In genomic region chr2:27583390-27583915, GRCh38 we compare ENCODE assay signal across 8 cellular contexts. TPM values are rescaled to one million over a fixed set of nuclear protein-coding genes. Genes with fewer than 3 reads are reported as not detected.
DNase-seq lines count a peak whose midpoint lies in the region; ATAC-seq and TF ChIP-seq lines count a peak whose summit lies in the region.

No MANE protein-coding gene starts in this region.

- no peaks in the 10 kb centered on the region for H3K36me3 ChIP-seq in mucosa of descending colon (ENCODE audit: low read depth)

- intact Hi-C loops in mucosa of descending colon (cut with DNase I, micrococcal nuclease) = no loop called here

- peak overlapping the region; percentile 81 for H3K4me3 Mint-ChIP-seq in central memory CD8-positive, alpha-beta T cell

- DNase-seq in GM12864 (ENCODE audit: low read depth) = no peak
- peak; percentile 12 for DNase-seq in M059J (ENCODE audit: low read depth)
- DNase-seq in central memory CD8-positive, alpha-beta T cell (ENCODE audit: low spot score in 2 of 2) = no peak
- no peak for DNase-seq in mucosa of descending colon
- no peak for DNase-seq in amygdala (lab: John Stamatoyannopoulos, UW)
- no peak for DNase-seq in stimulated activated CD4-positive, alpha-beta T cell treated with anti-CD3 and anti-CD28 coated beads, Interleukin-2, amount 100 ng/mL, for 48 hours
- no peak for DNase-seq in foreskin melanocyte

- peaks cover 8% of the 10 kb centered on the region for H3K36me3 Mint-ChIP-seq in central memory CD8-positive, alpha-beta T cell (ENCODE audit: insufficient read depth)

- no peaks in the 10 kb centered on the region for H3K27me3 Mint-ChIP-seq in central memory CD8-positive, alpha-beta T cell

- H3K27ac Mint-ChIP-seq in central memory CD8-positive, alpha-beta T cell (ENCODE audit: low read depth) = peak overlapping the region; percentile 78

- ATAC-seq in central memory CD8-positive, alpha-beta T cell (replicated peaks; ENCODE audit: extremely low read depth, poor library complexity, severe bottlenecking) = peak; percentile 25
- ATAC-seq in mucosa of descending colon = peak; percentile 8
- no peak for ATAC-seq in GM21528 (IDR thresholded peaks at IDR 0.05; ENCODE audit: low FRiP score, unreplicated experiment)

- H3K4me1 Mint-ChIP-seq in central memory CD8-positive, alpha-beta T cell = peaks cover 50% of the 10 kb centered on the region

- H3K9me3 Mint-ChIP-seq in central memory CD8-positive, alpha-beta T cell = no peaks in the 10 kb centered on the region

- peaks cover 5% of the 10 kb centered on the region for H3K9me3 ChIP-seq in mucosa of descending colon

- peaks cover 6% of the 10 kb centered on the region for H3K4me1 ChIP-seq in mucosa of descending colon (ENCODE audit: low read depth)

- TF ChIP-seq CTCF in GM12864 (IDR thresholded peaks at IDR 0.05; ENCODE audit: low read depth, low read length, missing control alignments) (no peak), mucosa of descending colon (IDR thresholded peaks at IDR 0.05) (no peak)

- peak overlapping the region; percentile 81 for H3K4me3 ChIP-seq in GM12864 (ENCODE audit: low read depth, low read length)
- H3K4me3 ChIP-seq in mucosa of descending colon = peak overlapping the region; percentile 22

RNA-seq across cellular contexts. Expression of gene ZNF512, which starts 0.6 kb away (rescaled TPM):
- total RNA-seq in M059J (2014; rRNA removed; shearing (Covaris generic)) = 22.7 and 23.3 TPM in 2 replicates
- total RNA-seq in mucosa of descending colon = 10 to 100 TPM; 14.4 to 37.8 (median 19.7) TPM

RNA-seq across cellular contexts. Expression of gene CCDC121, which starts 45.4 kb away (rescaled TPM):
- total RNA-seq in M059J (2014; rRNA removed; shearing (Covaris generic)) = 0.42 and 1.4 TPM in 2 replicates
- 1 to 10 TPM; 1.9 to 4.0 (median 2.9) TPM for total RNA-seq in mucosa of descending colon

RNA-seq across cellular contexts. Expression of gene GPN1, which starts 45.4 kb away (rescaled TPM):
- 39.3 and 44.7 TPM in 2 replicates for total RNA-seq in M059J (2014; rRNA removed; shearing (Covaris generic))
- total RNA-seq in mucosa of descending colon = 10 to 100 TPM; 23.3 to 27.8 (median 25.2) TPM
